Comparison of ENCODE assay signal across 17 cellular contexts in the genomic region with DNA sequence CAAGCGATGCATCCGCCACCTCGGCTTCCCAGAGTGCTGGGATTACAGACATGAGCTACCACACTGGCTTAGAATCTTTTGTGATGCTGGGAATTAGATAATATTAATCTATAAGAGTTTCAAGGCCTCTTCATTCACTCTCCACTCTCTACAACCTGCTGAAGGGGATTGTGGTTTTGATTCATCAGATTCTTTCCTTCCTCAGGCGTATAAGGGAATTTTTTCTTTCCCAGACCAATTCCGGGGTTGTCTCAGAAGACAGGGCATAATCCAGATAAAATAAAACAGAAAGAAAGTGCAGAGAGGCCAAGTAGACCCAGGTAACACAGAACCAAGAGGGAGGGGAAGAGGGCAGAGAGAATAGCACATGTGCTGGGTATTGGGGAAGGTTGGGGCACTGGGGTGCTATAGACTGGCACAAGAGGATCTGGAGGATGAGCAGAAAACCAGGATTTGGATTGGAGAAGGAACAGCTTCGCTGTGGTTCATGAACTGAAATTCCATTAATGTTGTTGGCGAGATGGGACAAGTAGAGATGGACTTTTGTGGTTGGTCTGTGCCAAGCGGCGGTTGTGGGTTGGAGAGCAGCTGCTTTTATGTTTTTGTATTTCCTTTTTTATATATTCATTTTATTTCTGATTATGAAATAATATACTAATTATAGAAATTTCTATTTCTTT. TPM values are rescaled to one million over a fixed set of nuclear protein-coding genes. Genes with fewer than 3 reads are reported as not detected.
DNase-seq lines count a peak whose midpoint lies in the region; ATAC-seq and TF ChIP-seq lines count a peak whose summit lies in the region.
"Had no signal": no experiment of that assay in that cellular context is flagged by ENCODE, and none has a peak within 500 bp of the region (broad histone marks: within the 10 kb centered on the region; RNA-seq: fewer than 3 reads in every experiment).

No MANE protein-coding gene starts in this region.

- H3K4me1 Mint-ChIP-seq in activated naive CD8-positive, alpha-beta T cell (ENCODE audit: low read depth) = peaks cover 76% of the 10 kb centered on the region

- H3K27ac ChIP-seq in right cardiac atrium (ENCODE audit: low read length) = peak overlapping the region; percentile 20
- no peak overlapping the region for H3K27ac ChIP-seq in upper lobe of right lung

- peaks cover 26% of the 10 kb centered on the region for H3K36me3 ChIP-seq in upper lobe of right lung
- peaks cover 6% of the 10 kb centered on the region for H3K36me3 ChIP-seq in HAP-1 (replicated peaks)

- peak overlapping the region; percentile 51 for H3K4me3 Mint-ChIP-seq in activated naive CD8-positive, alpha-beta T cell

- ATAC-seq in right cardiac atrium (no peak), left cardiac atrium (no peak), upper lobe of right lung (peak; percentile 22), GM21423 (IDR thresholded peaks at IDR 0.05; ENCODE audit: unreplicated experiment) (no peak)
- ATAC-seq: PC-3 had no signal

- 87% methylated on average over 9 of the region's 9 CpGs for WGBS in right cardiac atrium

- peak overlapping the region; percentile 94 for H3K27ac Mint-ChIP-seq in activated naive CD8-positive, alpha-beta T cell

- in situ Hi-C loops in HAP-1 (cut with MboI; ENCODE audit: low sequenced_read_pairs) = no loop called here

- H3K36me3 Mint-ChIP-seq in activated naive CD8-positive, alpha-beta T cell = peaks cover 21% of the 10 kb centered on the region

- no peaks in the 10 kb centered on the region for H3K27me3 ChIP-seq in right cardiac atrium (ENCODE audit: control insufficient read depth, insufficient read depth)
- no peaks in the 10 kb centered on the region for H3K27me3 ChIP-seq in upper lobe of right lung
- H3K27me3 ChIP-seq in HAP-1 (ENCODE audit: low read depth) = no peaks in the 10 kb centered on the region
- H3K27me3 ChIP-seq: adrenal gland had no signal

- intact Hi-C loops in right cardiac atrium (cut with DNase I) = no loop called here
- intact Hi-C loops in left cardiac atrium (cut with DNase I) = no loop called here
- intact Hi-C loops in upper lobe of right lung (cut with DNase I) = no loop called here

- no peaks in the 10 kb centered on the region for H3K9me3 Mint-ChIP-seq in activated naive CD8-positive, alpha-beta T cell (ENCODE audit: low read depth)

- DNase-seq in right cardiac atrium (no peak), left cardiac atrium (no peak), myocyte (ENCODE audit: low read depth) (peak; percentile 96), upper lobe of right lung (no peak), HAP-1 (ENCODE audit: low spot score in 2 of 2) (no peak), NCI-H2196 treated with DMSO at 0.1 percent for 48 hours (lab: John Stamatoyannopoulos, UW; ENCODE audit: unreplicated experiment) (no peak)
- DNase-seq: activated CD4-positive, alpha-beta T cell treated with anti-CD3 and anti-CD28 coated beads, Interleukin-2, amount 50 U/mL, for 4 hours; adrenal gland; dermis blood vessel endothelial cell; midbrain; NCI-H1417 treated with DMSO at 0.1 percent for 48 hours; NCI-H510A; PC-3; stimulated activated CD8-positive, alpha-beta memory T cell treated with anti-CD3 and anti-CD28 coated beads, Interleukin-4, amount 100 ng/mL, for 48 hours had no signal

- H3K27me3 Mint-ChIP-seq in activated naive CD8-positive, alpha-beta T cell = no peaks in the 10 kb centered on the region

- H3K4me1 ChIP-seq in right cardiac atrium (ENCODE audit: control insufficient read depth, insufficient read depth, low read length) = peaks cover 18% of the 10 kb centered on the region
- peaks cover 52% of the 10 kb centered on the region for H3K4me1 ChIP-seq in upper lobe of right lung
- 0 out of 2 replicates have a peak, but pooled peaks cover 5% of the 10 kb centered on the region for H3K4me1 ChIP-seq in HAP-1

- H3K4me3 ChIP-seq in right cardiac atrium (ENCODE audit: low read length) (no peak overlapping the region), upper lobe of right lung (no peak overlapping the region), HAP-1 (no peak overlapping the region)
- H3K4me3 ChIP-seq: adrenal gland had no signal

- no peaks in the 10 kb centered on the region for H3K9me3 ChIP-seq in right cardiac atrium (ENCODE audit: control insufficient read depth, low read length)
- no peaks in the 10 kb centered on the region for H3K9me3 ChIP-seq in upper lobe of right lung
- H3K9me3 ChIP-seq in HAP-1 = no peaks in the 10 kb centered on the region
- H3K9me3 ChIP-seq: adrenal gland had no signal

- no peak for TF ChIP-seq CTCF in upper lobe of right lung (IDR thresholded peaks at IDR 0.05)

RNA-seq across cellular contexts. Expression of a gene that starts 12.8 kb away (rescaled TPM):
- total RNA-seq in right cardiac atrium = 100 to 1,000 TPM; 162 to 233 (median 227) TPM
- polyA plus RNA-seq in right cardiac atrium = 261 TPM
- 100 to 1,000 TPM; 165 to 166 TPM for total RNA-seq in left cardiac atrium
- 275 and 433 TPM in 2 replicates for total RNA-seq in myocyte
- 142 TPM for polyA plus RNA-seq in myocyte (2012)
- 132 TPM for total RNA-seq in upper lobe of right lung

RNA-seq across cellular contexts. Expression of a gene that starts 17.4 kb away (rescaled TPM):
- total RNA-seq in right cardiac atrium = 10 to 100 TPM; 63.8 to 67.5 (median 65.2) TPM
- 51.4 TPM for polyA plus RNA-seq in right cardiac atrium
- 10 to 100 TPM; 55.0 to 56.8 TPM for total RNA-seq in left cardiac atrium
- 69.4 and 82.5 TPM in 2 replicates for total RNA-seq in myocyte
- 41.5 TPM for polyA plus RNA-seq in myocyte (2012)
- total RNA-seq in upper lobe of right lung = 55.3 TPM

RNA-seq across cellular contexts. Expression of a gene that starts 24.8 kb away (rescaled TPM):
- total RNA-seq in right cardiac atrium (100 to 1,000 TPM in 1 of 4 donors, 10 to 100 TPM in 3; 44.1 to 127 (median 62.9) TPM), left cardiac atrium (10 to 100 TPM; 49.2 to 52.8 TPM), myocyte (71.3 and 168 TPM in 2 replicates), upper lobe of right lung (0.12 TPM)
- 64.0 TPM for polyA plus RNA-seq in right cardiac atrium
- polyA plus RNA-seq in myocyte (2012) = 12.5 TPM
- total RNA-seq: Daoy, dermis blood vessel endothelial cell, PC-3 had no signal

RNA-seq across cellular contexts. Expression of a gene that starts 45.4 kb away (rescaled TPM):
- total RNA-seq in right cardiac atrium (10 to 100 TPM; 21.1 to 28.5 (median 22.5) TPM), left cardiac atrium (10 to 100 TPM; 21.4 to 29.6 TPM), myocyte (24.9 and 37.6 TPM in 2 replicates), upper lobe of right lung (38.0 TPM)
- 6.7 TPM for polyA plus RNA-seq in right cardiac atrium
- 11.2 TPM for polyA plus RNA-seq in myocyte (2012)

Comparison
In these comparisons a context has a peak if more than half of its experiments do, and no peak if none do; other contexts are left out.
1. RNA of a gene that starts 24.8 kb away (total RNA-seq): 71.3 to 168 TPM in myocyte, 44.1 to 127 TPM in right cardiac atrium and 49.2 to 52.8 TPM in left cardiac atrium; 0.12 TPM in upper lobe of right lung (single experiment); every median in the first group is over 10 times any median in the second.